In genomic region chr1:960371-961131, GRCh38 we compare ENCODE assay signal across 8 cellular contexts. TPM values are rescaled to one million over a fixed set of nuclear protein-coding genes. Genes with fewer than 3 reads are reported as not detected.
A peak's percentile ranks its signal among the peaks of the same experiment; 100 is the strongest.
DNase-seq lines count a peak whose midpoint lies in the region; ATAC-seq and TF ChIP-seq lines count a peak whose summit lies in the region.

TSS of gene KLHL17 (plus strand) at chr1:960584. CDS start at chr1:960694, 110 bp downstream.

- no peak for TF ChIP-seq CTCF in transverse colon (IDR thresholded peaks at IDR 0.05)

- H4K12ac ChIP-seq in trophoblast cell (ENCODE audit: low read depth, low read length), result peak within 1 kb of the TSS; percentile 51

- H2BK5ac ChIP-seq in trophoblast cell (ENCODE audit: low read depth, low read length, poor library complexity), result no peak within 1 kb of the TSS

- H3K36me3 ChIP-seq in HUES64 (ENCODE audit: insufficient read depth, low read length), result peaks cover 36% of the 10 kb centered on the region
- peaks cover 42 to 54% of the 10 kb centered on the region in 2 experiments for H3K36me3 ChIP-seq in trophoblast cell (ENCODE audit: control insufficient read depth in 1 of 2, insufficient read depth in 2 of 2, low read length in 2 of 2)
- H3K36me3 ChIP-seq in transverse colon, result peaks cover 0 to 5% (median 1%) of the 10 kb centered on the region in 4 donors

- H4K91ac ChIP-seq in trophoblast cell (ENCODE audit: low read depth, low read length), result peak within 1 kb of the TSS; percentile 84

- peak within 1 kb of the TSS; percentile 51 for H2BK12ac ChIP-seq in trophoblast cell (ENCODE audit: low read length)

- peaks cover 16% of the 10 kb centered on the region for H3K4me1 Mint-ChIP-seq in activated naive CD8-positive, alpha-beta T cell (ENCODE audit: low read depth)

- H3K9me3 Mint-ChIP-seq in activated naive CD8-positive, alpha-beta T cell (ENCODE audit: low read depth), result no peaks in the 10 kb centered on the region

- peaks cover 2% of the 10 kb centered on the region for H3K36me3 Mint-ChIP-seq in activated naive CD8-positive, alpha-beta T cell

- H3K27me3 Mint-ChIP-seq in activated naive CD8-positive, alpha-beta T cell, result no peaks in the 10 kb centered on the region

- H3K4me3 Mint-ChIP-seq in activated naive CD8-positive, alpha-beta T cell, result peak within 1 kb of the TSS; percentile 99

- H2AFZ ChIP-seq in trophoblast cell (ENCODE audit: insufficient read depth, low read length, poor library complexity), result peak within 1 kb of the TSS; percentile 67

- H3K9ac ChIP-seq in HUES64 (ENCODE audit: low read depth, low read length) (peak within 1 kb of the TSS; percentile 47; the same call in 1 of the 2 replicates), trophoblast cell (ENCODE audit: low read length) (peak within 1 kb of the TSS; percentile 66)

- H3K27ac ChIP-seq in HUES64 (ENCODE audit: low read depth, low read length) (no peak within 1 kb of the TSS), trophoblast cell (ENCODE audit: low read depth, low read length) (no peak within 1 kb of the TSS), transverse colon (peak within 1 kb of the TSS; percentile 6 to 65 (median 41))

- no peaks in the 10 kb centered on the region for H3K4me1 ChIP-seq in HUES64 (ENCODE audit: insufficient read depth, low read length)
- H3K4me1 ChIP-seq in trophoblast cell (ENCODE audit: control insufficient read depth in 1 of 2, insufficient read depth in 2 of 2, low read length in 2 of 2), result peaks cover 5 to 15% of the 10 kb centered on the region in 2 experiments
- peaks cover 13 to 33% (median 26%) of the 10 kb centered on the region in 4 donors for H3K4me1 ChIP-seq in transverse colon

- intact Hi-C loops in Right ventricle myocardium superior (cut with DNase I) (no loop called here), transverse colon (cut with DNase I; ENCODE audit: low total_unique reads) (no loop called here)

- H3K79me1 ChIP-seq in trophoblast cell (ENCODE audit: low read length), result peaks cover 10% of the 10 kb centered on the region

- peak within 1 kb of the TSS; percentile 46 for H3K4ac ChIP-seq in trophoblast cell (ENCODE audit: low read depth, low read length)

- peak; percentile 75 for ATAC-seq in Right ventricle myocardium superior (ENCODE audit: poor library complexity)

- H3K9me3 ChIP-seq in HUES64 (ENCODE audit: insufficient read depth, low read depth, low read length) (no peaks in the 10 kb centered on the region), trophoblast cell (ENCODE audit: insufficient read depth, low read depth, low read length) (peaks cover 4% of the 10 kb centered on the region), transverse colon (no peaks in the 10 kb centered on the region)

- H2AK5ac ChIP-seq in trophoblast cell (ENCODE audit: low read length), result peak within 1 kb of the TSS; percentile 5

- no peak for TF ChIP-seq POLR2A in transverse colon (IDR thresholded peaks at IDR 0.05)

- peak within 1 kb of the TSS; percentile 57 for H3K18ac ChIP-seq in trophoblast cell (ENCODE audit: low read length)

- peak; percentile 41 for DNase-seq in SIG-M5 treated with dmso at 0.1 percent for 504 hours (lab: John Stamatoyannopoulos, UW; ENCODE audit: unreplicated experiment)
- no peak for DNase-seq in SIG-M5 (lab: John Stamatoyannopoulos, UW)
- peak; percentile 71 for DNase-seq in T follicular helper cell (ENCODE audit: low read depth)
- peak; percentile 89 for DNase-seq in Right ventricle myocardium superior
- peak; percentile 58 to 72 for DNase-seq in trophoblast cell
- peak; percentile 83 for DNase-seq in transverse colon

- peak within 1 kb of the TSS; percentile 50 for H3K27ac Mint-ChIP-seq in activated naive CD8-positive, alpha-beta T cell

- under 1% methylated on average over 108 of the region's 108 CpGs for WGBS in HUES64
- no CpG with 5 or more reads among the region's 108 CpGs for WGBS in trophoblast cell (ENCODE audit: extremely low coverage, insufficient coverage, insufficient read length)
- 0% methylated on average over 79 of the region's 108 CpGs; no CpG with 5 or more reads in 1 of the 2 donors for WGBS in transverse colon (ENCODE audit: low coverage in 1 of 2), 2 donors

- no peak for TF ChIP-seq EP300 in transverse colon (IDR thresholded peaks at IDR 0.05; ENCODE audit: low read depth)

- H3K79me2 ChIP-seq in trophoblast cell (ENCODE audit: control insufficient read depth, insufficient read depth, low read length, poor library complexity), result peaks cover 5% of the 10 kb centered on the region

- peak within 1 kb of the TSS; percentile 85 for H4K8ac ChIP-seq in trophoblast cell (ENCODE audit: low read depth, low read length)

- peak within 1 kb of the TSS; percentile 43 for H2BK120ac ChIP-seq in trophoblast cell (ENCODE audit: insufficient read depth, low read length, poor library complexity)

- H3K14ac ChIP-seq in trophoblast cell (ENCODE audit: low read length), result peak within 1 kb of the TSS; percentile 41

- H3K4me3 ChIP-seq in HUES64 (ENCODE audit: low read length) (peak within 1 kb of the TSS; percentile 85), trophoblast cell (ENCODE audit: low read depth, low read length) (peak within 1 kb of the TSS; percentile 96), transverse colon (peak within 1 kb of the TSS; percentile 70 to 96 (median 86))

- peaks cover 23% of the 10 kb centered on the region for H3K27me3 ChIP-seq in HUES64 (ENCODE audit: insufficient read depth, low read length)
- H3K27me3 ChIP-seq in trophoblast cell (ENCODE audit: insufficient read depth, low read length), result peaks cover 3% of the 10 kb centered on the region
- no peaks in the 10 kb centered on the region for H3K27me3 ChIP-seq in transverse colon

- no peak within 1 kb of the TSS for H3K23ac ChIP-seq in trophoblast cell (ENCODE audit: low read length)

- in situ Hi-C loops in transverse colon (cut with MboI; ENCODE audit: low pct_ligation_motif_present in 1 of 4, low pct_unique_long_range_greater_than_20kb in 1 of 4, low sequenced_read_pairs in 3 of 4), result no loop called here

- H3K4me2 ChIP-seq in trophoblast cell (ENCODE audit: low read length), result peak within 1 kb of the TSS; percentile 88

RNA-seq across cellular contexts. Expression of gene KLHL17, which starts in this region (rescaled TPM):
- polyA plus RNA-seq in HUES64 (2013, experiment 1 of 2), result 14.0 TPM
- polyA plus RNA-seq in HUES64 (2013, experiment 2 of 2), result 14.5 TPM
- total RNA-seq in Right ventricle myocardium superior (5.6 TPM), transverse colon (10 to 100 TPM; 10.8 to 26.1 (median 11.4) TPM)
- polyA plus RNA-seq in trophoblast cell (2013), result 18.1 and 18.5 TPM in 2 replicates

Comparison
In these comparisons a context has a peak if more than half of its experiments do, and no peak if none do; other contexts are left out.
1. H3K27ac ChIP-seq: peak in transverse colon (4 of 4); none in HUES64 (single experiment) and trophoblast cell (single experiment).
2. Peak in every context shown above with its lines, with median percentiles within 50 percentile points of each other: H3K4me3 ChIP-seq.